ENCODE assay signal across 2 cellular contexts in the genomic region with DNA sequence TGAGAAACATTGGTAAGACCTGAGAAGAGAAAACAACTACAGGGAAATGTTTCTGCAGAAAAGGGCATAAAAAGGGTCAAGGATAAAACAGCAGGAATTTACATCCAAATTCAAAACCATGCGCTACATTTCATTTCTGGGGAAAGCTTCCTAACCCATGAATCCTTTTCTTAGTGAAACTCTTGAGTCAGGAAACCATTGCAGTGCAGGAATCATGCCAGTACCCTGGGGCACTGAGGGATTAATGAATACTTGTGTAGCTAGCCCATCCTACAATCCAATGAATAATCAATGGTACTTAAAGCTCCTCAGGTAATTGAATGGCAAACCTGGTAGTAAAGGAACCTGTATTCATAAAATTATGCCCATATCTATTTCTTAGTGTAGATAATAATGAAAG.
TF ChIP-seq lines count a peak whose summit lies in the region.

No MANE protein-coding gene starts in this region.

TF ChIP-seq in GM23338, 12 proteins besides CTCF, POLR2A, EP300 and RAD21 (continued from another document):
- TF ChIP-seq, protein P1, sequence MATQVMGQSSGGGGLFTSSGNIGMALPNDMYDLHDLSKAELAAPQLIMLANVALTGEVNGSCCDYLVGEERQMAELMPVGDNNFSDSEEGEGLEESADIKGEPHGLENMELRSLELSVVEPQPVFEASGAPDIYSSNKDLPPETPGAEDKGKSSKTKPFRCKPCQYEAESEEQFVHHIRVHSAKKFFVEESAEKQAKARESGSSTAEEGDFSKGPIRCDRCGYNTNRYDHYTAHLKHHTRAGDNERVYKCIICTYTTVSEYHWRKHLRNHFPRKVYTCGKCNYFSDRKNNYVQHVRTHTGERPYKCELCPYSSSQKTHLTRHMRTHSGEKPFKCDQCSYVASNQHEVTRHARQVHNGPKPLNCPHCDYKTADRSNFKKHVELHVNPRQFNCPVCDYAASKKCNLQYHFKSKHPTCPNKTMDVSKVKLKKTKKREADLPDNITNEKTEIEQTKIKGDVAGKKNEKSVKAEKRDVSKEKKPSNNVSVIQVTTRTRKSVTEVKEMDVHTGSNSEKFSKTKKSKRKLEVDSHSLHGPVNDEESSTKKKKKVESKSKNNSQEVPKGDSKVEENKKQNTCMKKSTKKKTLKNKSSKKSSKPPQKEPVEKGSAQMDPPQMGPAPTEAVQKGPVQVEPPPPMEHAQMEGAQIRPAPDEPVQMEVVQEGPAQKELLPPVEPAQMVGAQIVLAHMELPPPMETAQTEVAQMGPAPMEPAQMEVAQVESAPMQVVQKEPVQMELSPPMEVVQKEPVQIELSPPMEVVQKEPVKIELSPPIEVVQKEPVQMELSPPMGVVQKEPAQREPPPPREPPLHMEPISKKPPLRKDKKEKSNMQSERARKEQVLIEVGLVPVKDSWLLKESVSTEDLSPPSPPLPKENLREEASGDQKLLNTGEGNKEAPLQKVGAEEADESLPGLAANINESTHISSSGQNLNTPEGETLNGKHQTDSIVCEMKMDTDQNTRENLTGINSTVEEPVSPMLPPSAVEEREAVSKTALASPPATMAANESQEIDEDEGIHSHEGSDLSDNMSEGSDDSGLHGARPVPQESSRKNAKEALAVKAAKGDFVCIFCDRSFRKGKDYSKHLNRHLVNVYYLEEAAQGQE (IDR thresholded peaks at IDR 0.05; ENCODE audit: unreplicated experiment): no peak

TF ChIP-seq in H1, 55 proteins besides CTCF, POLR2A, EP300 and RAD21 (continued from another document):
- TF ChIP-seq BACH1 (IDR thresholded peaks at IDR 0.05; ENCODE audit: low read length) (no peak), JUN (IDR thresholded peaks at IDR 0.05; ENCODE audit: low read depth, low read length) (no peak), ZNF274 (IDR thresholded peaks at IDR 0.05; ENCODE audit: borderline replicate concordance, extremely low read depth, low read length) (no peak), TEAD4 (IDR thresholded peaks at IDR 0.05; ENCODE audit: low read depth, low read length) (no peak), CHD2 (IDR thresholded peaks at IDR 0.05; ENCODE audit: low read length) (no peak), BCL11A (IDR thresholded peaks at IDR 0.05; ENCODE audit: low read depth in 2 of 2, low read length in 2 of 2) (no peak), MAFK (IDR thresholded peaks at IDR 0.05; ENCODE audit: low read depth, low read length) (no peak), CHD1 (IDR thresholded peaks at IDR 0.05; ENCODE audit: low read depth, low read length) (no peak), TBP (IDR thresholded peaks at IDR 0.05; ENCODE audit: low read depth, low read length) (no peak), CREB1 (IDR thresholded peaks at IDR 0.05) (no peak), SP4 (IDR thresholded peaks at IDR 0.05; ENCODE audit: low read length) (no peak), CTBP2 (IDR thresholded peaks at IDR 0.05; ENCODE audit: borderline replicate concordance, insufficient read depth, insufficient read length, low read length) (no peak), NANOG (IDR thresholded peaks at IDR 0.05; ENCODE audit: insufficient read depth, low read depth, low read length, poor library complexity, severe bottlenecking) (no peak), NRF1 (IDR thresholded peaks at IDR 0.05; ENCODE audit: low read depth, low read length) (no peak), CBX8 (IDR thresholded peaks at IDR 0.05; ENCODE audit: borderline replicate concordance, low read depth, low read length) (no peak)
TF ChIP-seq in H1: peak in this region for 0.
